28 cellular contexts compared by ENCODE assay signal in genomic region chr2:104774631-104775030, GRCh38.
"Had no signal": no experiment of that assay in that cellular context is flagged by ENCODE, and none has a peak within 500 bp of the region (broad histone marks: within the 10 kb centered on the region; RNA-seq: fewer than 3 reads in every experiment).

No MANE protein-coding gene starts in this region.

- H3K79me2 ChIP-seq: parathyroid adenoma had no signal

- H3K4me3 Mint-ChIP-seq: activated naive CD8-positive, alpha-beta T cell treated with anti-CD3 and anti-CD28 coated beads, Interleukin-2, amount 10 ng/mL, durations not matched to agents 7 days and 5 days; brain; effector memory CD8-positive, alpha-beta T cell; natural killer cell; stimulated activated effector memory CD8-positive, alpha-beta T cell treated with anti-CD3 and anti-CD28 coated beads, Interleukin-12 subunit alpha, Interleukin-12 subunit beta, amount 100 ng/mL, for 72 hours; stimulated activated naive CD8-positive, alpha-beta T cell treated with anti-CD3 and anti-CD28 coated beads, Interleukin-15, amount 100 ng/mL, for 72 hours; T-cell; T-helper 2 cell treated with Interferon-gamma antibody and Interleukin-4, amounts not matched to agents 5 μg/mL and 100 μg/mL, for 36 hours; WTC11 had no signal

- H3K9ac ChIP-seq: parathyroid adenoma had no signal

- H3K9me3 ChIP-seq: colonic mucosa, suprapubic skin, transverse colon had no signal

- H3K4me3 ChIP-seq: colonic mucosa, dorsolateral prefrontal cortex, gastroesophageal sphincter, heart left ventricle, left lung, lung, suprapubic skin, transverse colon had no signal

- H3K27ac ChIP-seq: colonic mucosa, dorsolateral prefrontal cortex, gastroesophageal sphincter, heart left ventricle, left lung, parathyroid adenoma, suprapubic skin, transverse colon had no signal

- H3K36me3 Mint-ChIP-seq: activated naive CD8-positive, alpha-beta T cell treated with anti-CD3 and anti-CD28 coated beads, Interleukin-2, amount 10 ng/mL, durations not matched to agents 7 days and 5 days; natural killer cell; stimulated activated effector memory CD8-positive, alpha-beta T cell treated with anti-CD3 and anti-CD28 coated beads, Interleukin-12 subunit alpha, Interleukin-12 subunit beta, amount 100 ng/mL, for 72 hours; T-cell; WTC11 had no signal

- FAIRE-seq: endothelial cell of umbilical vein, keratinocyte, small intestine, urothelium cell line had no signal

- H3K36me3 ChIP-seq: colonic mucosa, gastroesophageal sphincter, heart left ventricle, left lung, suprapubic skin, transverse colon had no signal

- H2AFZ ChIP-seq: parathyroid adenoma had no signal

- H3K4me1 Mint-ChIP-seq: activated naive CD8-positive, alpha-beta T cell treated with anti-CD3 and anti-CD28 coated beads, Interleukin-2, amount 10 ng/mL, durations not matched to agents 7 days and 5 days; brain; natural killer cell; stimulated activated effector memory CD8-positive, alpha-beta T cell treated with anti-CD3 and anti-CD28 coated beads, Interleukin-12 subunit alpha, Interleukin-12 subunit beta, amount 100 ng/mL, for 72 hours; stimulated activated naive CD8-positive, alpha-beta T cell treated with anti-CD3 and anti-CD28 coated beads, Interleukin-15, amount 100 ng/mL, for 72 hours; WTC11 had no signal

- ATAC-seq: effector memory CD8-positive, alpha-beta T cell; esophagus mucosa; gastroesophageal sphincter; heart left ventricle; left lung; natural killer cell; right cardiac atrium; stimulated activated effector memory CD8-positive, alpha-beta T cell treated with anti-CD3 and anti-CD28 coated beads, Interleukin-12 subunit alpha, Interleukin-12 subunit beta, amount 100 ng/mL, for 72 hours; stimulated activated naive CD8-positive, alpha-beta T cell treated with anti-CD3 and anti-CD28 coated beads, Interleukin-15, amount 100 ng/mL, for 72 hours; T-cell; WTC11 had no signal

- H3K27me3 ChIP-seq: colonic mucosa, dorsolateral prefrontal cortex, heart left ventricle, left lung, suprapubic skin, transverse colon had no signal

- DNase-seq: activated naive CD4-positive, alpha-beta T cell treated with Interleukin-2 at 50 U/mL for 16 hours; activated naive CD8-positive, alpha-beta T cell treated with anti-CD3 and anti-CD28 coated beads, Interleukin-2, amount 10 ng/mL, durations not matched to agents 7 days and 5 days; activated T-cell treated with anti-CD3 and anti-CD28 coated beads, Interleukin-2, amount 50 U/mL, for 48 hours; amygdala; colonic mucosa; dorsolateral prefrontal cortex; effector memory CD8-positive, alpha-beta T cell; heart left ventricle; left lung; natural killer cell; right cardiac atrium; small intestine; stimulated activated CD4-positive, alpha-beta T cell treated with anti-CD3 and anti-CD28 coated beads, Interleukin-2, amount 100 ng/mL, for 24 hours; stimulated activated naive CD8-positive, alpha-beta T cell treated with anti-CD3 and anti-CD28 coated beads, Interleukin-15, amount 100 ng/mL, for 72 hours; T-cell; transverse colon had no signal

- H3K27ac Mint-ChIP-seq: activated naive CD8-positive, alpha-beta T cell treated with anti-CD3 and anti-CD28 coated beads, Interleukin-2, amount 10 ng/mL, durations not matched to agents 7 days and 5 days; effector memory CD8-positive, alpha-beta T cell; natural killer cell; stimulated activated effector memory CD8-positive, alpha-beta T cell treated with anti-CD3 and anti-CD28 coated beads, Interleukin-12 subunit alpha, Interleukin-12 subunit beta, amount 100 ng/mL, for 72 hours; stimulated activated naive CD8-positive, alpha-beta T cell treated with anti-CD3 and anti-CD28 coated beads, Interleukin-15, amount 100 ng/mL, for 72 hours; T-cell; T-helper 2 cell treated with Interferon-gamma antibody and Interleukin-4, amounts not matched to agents 5 μg/mL and 100 μg/mL, for 36 hours; WTC11 had no signal

- H3K4me1 ChIP-seq: colonic mucosa, gastroesophageal sphincter, left lung, parathyroid adenoma, suprapubic skin, transverse colon had no signal

- H3K9me3 Mint-ChIP-seq: stimulated activated naive CD8-positive, alpha-beta T cell treated with anti-CD3 and anti-CD28 coated beads, Interleukin-15, amount 100 ng/mL, for 72 hours; T-helper 2 cell treated with Interferon-gamma antibody and Interleukin-4, amounts not matched to agents 5 μg/mL and 100 μg/mL, for 36 hours had no signal

- H3K27me3 Mint-ChIP-seq: brain; effector memory CD8-positive, alpha-beta T cell; stimulated activated naive CD8-positive, alpha-beta T cell treated with anti-CD3 and anti-CD28 coated beads, Interleukin-15, amount 100 ng/mL, for 72 hours had no signal
